ENCODE assay signal across 1 cellular context in genomic region chr17:38702166-38702899, GRCh38.
A peak's percentile ranks its signal among the peaks of the same experiment; 100 is the strongest.
TF ChIP-seq lines count a peak whose summit lies in the region.

No MANE protein-coding gene starts in this region.

TF ChIP-seq in HepG2, 621 proteins besides CTCF, POLR2A, EP300 and RAD21 (continued from another document and continues in another):
- TF ChIP-seq HBP1 (CRISPR knock-in tag; IDR thresholded peaks at IDR 0.05; ENCODE audit: low read depth) (peak; percentile 40; the same call in 1 of the 2 replicates), ZNF296 (CRISPR knock-in tag; conservative IDR thresholded peaks at IDR 0.05) (peak; percentile 81), JUND (CRISPR knock-in tag; IDR thresholded peaks at IDR 0.05) (0 out of 2 replicates have a peak, but pooled peaks have one; percentile 47), CEBPG (CRISPR knock-in tag; IDR thresholded peaks at IDR 0.05) (0 out of 2 replicates have a peak, but pooled peaks have one; percentile 14), PTBP1 (IDR thresholded peaks at IDR 0.05; ENCODE audit: low read depth, low read length, poor library complexity, severe bottlenecking) (no peak), SALL1 (CRISPR knock-in tag; IDR thresholded peaks at IDR 0.05) (peak; percentile 86), ZSCAN29 (CRISPR knock-in tag; conservative IDR thresholded peaks at IDR 0.05) (no peak), FOXM1 (CRISPR knock-in tag; IDR thresholded peaks at IDR 0.05) (no peak; the same call in 1 of the 2 replicates), ZNF615 (CRISPR knock-in tag; IDR thresholded peaks at IDR 0.05; ENCODE audit: borderline replicate concordance) (0 out of 2 replicates have a peak, but pooled peaks have one; percentile 61), MATR3 (CRISPR knock-in tag; IDR thresholded peaks at IDR 0.05) (no peak), ZBTB40 (IDR thresholded peaks at IDR 0.05) (no peak), ZBTB40 (CRISPR knock-in tag; IDR thresholded peaks at IDR 0.05) (peak; percentile 62), ZNF629 (CRISPR knock-in tag; conservative IDR thresholded peaks at IDR 0.05) (no peak; the same call in 1 of the 2 replicates), ZNF558 (CRISPR knock-in tag; IDR thresholded peaks at IDR 0.05; ENCODE audit: borderline replicate concordance) (peak; percentile 32; the same call in 1 of the 2 replicates), ONECUT2 (CRISPR knock-in tag; IDR thresholded peaks at IDR 0.05) (peak; percentile 42; the same call in 1 of the 2 replicates), PCBP2 (optimal IDR thresholded peaks at IDR 0.05; ENCODE audit: low read depth, low read length, poor library complexity, severe bottlenecking) (no peak), TCF12 (IDR thresholded peaks at IDR 0.05) (no peak), TCF12 (CRISPR knock-in tag; IDR thresholded peaks at IDR 0.05) (peak; percentile 85), KLF11 (CRISPR knock-in tag; IDR thresholded peaks at IDR 0.05) (no peak; the same call in 1 of the 2 replicates), GFI1 (CRISPR knock-in tag; IDR thresholded peaks at IDR 0.05; ENCODE audit: borderline replicate concordance) (peak; percentile 58; the same call in 1 of the 2 replicates), FOXK2 (IDR thresholded peaks at IDR 0.05) (no peak), MEIS2 (CRISPR knock-in tag; IDR thresholded peaks at IDR 0.05) (peak; percentile 25; the same call in 1 of the 2 replicates), NCOA2 (CRISPR knock-in tag; IDR thresholded peaks at IDR 0.05) (peak; percentile 80), BRCA1 (CRISPR knock-in tag; IDR thresholded peaks at IDR 0.05) (0 out of 2 replicates have a peak, but pooled peaks have one; percentile 5), PRMT3 (CRISPR knock-in tag; IDR thresholded peaks at IDR 0.05; ENCODE audit: borderline replicate concordance, low read depth) (no peak), ZNF775 (CRISPR knock-in tag; IDR thresholded peaks at IDR 0.05; ENCODE audit: borderline replicate concordance) (no peak), ZSCAN21 (CRISPR knock-in tag; IDR thresholded peaks at IDR 0.05; ENCODE audit: borderline replicate concordance) (peak; percentile 78), ZNF354B (CRISPR knock-in tag; IDR thresholded peaks at IDR 0.05) (no peak), AKAP8 (CRISPR knock-in tag; IDR thresholded peaks at IDR 0.05) (peak; percentile 95), ZNF224 (CRISPR knock-in tag; IDR thresholded peaks at IDR 0.05) (0 out of 2 replicates have a peak, but pooled peaks have one; percentile 30), ZNF275 (CRISPR knock-in tag; IDR thresholded peaks at IDR 0.05; ENCODE audit: borderline replicate concordance) (peak; percentile 80; the same call in 1 of the 2 replicates), KLF16 (CRISPR knock-in tag; IDR thresholded peaks at IDR 0.05) (peak; percentile 65 to 87; a peak in 2 of 4 replicates), ARNTL (CRISPR knock-in tag; IDR thresholded peaks at IDR 0.05) (peak; percentile 3), SOX13 (IDR thresholded peaks at IDR 0.05) (peak; percentile 38; the same call in 1 of the 2 replicates), SOX13 (CRISPR knock-in tag; conservative IDR thresholded peaks at IDR 0.05 in 1 of 2, IDR thresholded peaks at IDR 0.05 in 1 of 2) (peak; percentile 26 to 48; a peak in 2 of 4 replicates), MED8 (CRISPR knock-in tag; IDR thresholded peaks at IDR 0.05; ENCODE audit: insufficient replicate concordance) (peak; percentile 98), ZNF335 (CRISPR knock-in tag; IDR thresholded peaks at IDR 0.05) (no peak), ZNF563 (CRISPR knock-in tag; IDR thresholded peaks at IDR 0.05) (peak; percentile 71), ZNF883 (CRISPR knock-in tag; IDR thresholded peaks at IDR 0.05; ENCODE audit: not compliant biosample characterization) (peak; percentile 68)
- TF ChIP-seq, protein P1, sequence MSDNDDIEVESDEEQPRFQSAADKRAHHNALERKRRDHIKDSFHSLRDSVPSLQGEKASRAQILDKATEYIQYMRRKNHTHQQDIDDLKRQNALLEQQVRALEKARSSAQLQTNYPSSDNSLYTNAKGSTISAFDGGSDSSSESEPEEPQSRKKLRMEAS (IDR thresholded peaks at IDR 0.05), result peak; percentile 97
- TF ChIP-seq, protein P2, sequence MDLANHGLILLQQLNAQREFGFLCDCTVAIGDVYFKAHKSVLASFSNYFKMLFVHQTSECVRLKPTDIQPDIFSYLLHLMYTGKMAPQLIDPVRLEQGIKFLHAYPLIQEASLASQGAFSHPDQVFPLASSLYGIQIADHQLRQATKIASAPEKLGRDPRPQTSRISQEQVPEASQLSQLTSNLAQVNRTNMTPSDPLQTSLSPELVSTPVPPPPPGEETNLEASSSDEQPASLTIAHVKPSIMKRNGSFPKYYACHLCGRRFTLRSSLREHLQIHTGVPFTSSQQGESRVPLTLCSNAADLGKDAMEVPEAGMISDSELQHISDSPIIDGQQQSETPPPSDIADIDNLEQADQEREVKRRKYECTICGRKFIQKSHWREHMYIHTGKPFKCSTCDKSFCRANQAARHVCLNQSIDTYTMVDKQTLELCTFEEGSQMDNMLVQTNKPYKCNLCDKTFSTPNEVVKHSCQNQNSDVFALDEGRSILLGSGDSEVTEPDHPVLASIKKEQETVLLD (CRISPR knock-in tag; IDR thresholded peaks at IDR 0.05; ENCODE audit: low read depth), result peak; percentile 97
- TF ChIP-seq, protein P3, sequence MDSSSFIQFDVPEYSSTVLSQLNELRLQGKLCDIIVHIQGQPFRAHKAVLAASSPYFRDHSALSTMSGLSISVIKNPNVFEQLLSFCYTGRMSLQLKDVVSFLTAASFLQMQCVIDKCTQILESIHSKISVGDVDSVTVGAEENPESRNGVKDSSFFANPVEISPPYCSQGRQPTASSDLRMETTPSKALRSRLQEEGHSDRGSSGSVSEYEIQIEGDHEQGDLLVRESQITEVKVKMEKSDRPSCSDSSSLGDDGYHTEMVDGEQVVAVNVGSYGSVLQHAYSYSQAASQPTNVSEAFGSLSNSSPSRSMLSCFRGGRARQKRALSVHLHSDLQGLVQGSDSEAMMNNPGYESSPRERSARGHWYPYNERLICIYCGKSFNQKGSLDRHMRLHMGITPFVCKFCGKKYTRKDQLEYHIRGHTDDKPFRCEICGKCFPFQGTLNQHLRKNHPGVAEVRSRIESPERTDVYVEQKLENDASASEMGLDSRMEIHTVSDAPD (CRISPR knock-in tag; IDR thresholded peaks at IDR 0.05), result no peak
- TF ChIP-seq, protein P4, sequence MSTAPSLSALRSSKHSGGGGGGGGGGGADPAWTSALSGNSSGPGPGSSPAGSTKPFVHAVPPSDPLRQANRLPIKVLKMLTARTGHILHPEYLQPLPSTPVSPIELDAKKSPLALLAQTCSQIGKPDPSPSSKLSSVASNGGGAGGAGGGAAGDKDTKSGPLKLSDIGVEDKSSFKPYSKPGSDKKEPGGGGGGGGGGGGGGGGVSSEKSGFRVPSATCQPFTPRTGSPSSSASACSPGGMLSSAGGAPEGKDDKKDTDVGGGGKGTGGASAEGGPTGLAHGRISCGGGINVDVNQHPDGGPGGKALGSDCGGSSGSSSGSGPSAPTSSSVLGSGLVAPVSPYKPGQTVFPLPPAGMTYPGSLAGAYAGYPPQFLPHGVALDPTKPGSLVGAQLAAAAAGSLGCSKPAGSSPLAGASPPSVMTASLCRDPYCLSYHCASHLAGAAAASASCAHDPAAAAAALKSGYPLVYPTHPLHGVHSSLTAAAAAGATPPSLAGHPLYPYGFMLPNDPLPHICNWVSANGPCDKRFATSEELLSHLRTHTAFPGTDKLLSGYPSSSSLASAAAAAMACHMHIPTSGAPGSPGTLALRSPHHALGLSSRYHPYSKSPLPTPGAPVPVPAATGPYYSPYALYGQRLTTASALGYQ (CRISPR knock-in tag; IDR thresholded peaks at IDR 0.05), result no peak
- TF ChIP-seq, protein P5, sequence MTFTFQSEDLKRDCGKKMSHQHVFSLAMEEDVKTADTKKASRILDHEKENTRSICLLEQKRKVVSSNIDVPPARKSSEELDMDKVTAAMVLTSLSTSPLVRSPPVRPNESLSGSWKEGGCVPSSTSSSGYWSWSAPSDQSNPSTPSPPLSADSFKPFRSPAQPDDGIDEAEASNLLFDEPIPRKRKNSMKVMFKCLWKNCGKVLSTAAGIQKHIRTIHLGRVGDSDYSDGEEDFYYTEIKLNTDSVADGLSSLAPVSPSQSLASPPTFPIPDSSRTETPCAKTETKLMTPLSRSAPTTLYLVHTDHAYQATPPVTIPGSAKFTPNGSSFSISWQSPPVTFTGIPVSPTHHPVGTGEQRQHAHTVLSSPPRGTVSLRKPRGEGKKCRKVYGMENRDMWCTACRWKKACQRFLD (CRISPR knock-in tag; IDR thresholded peaks at IDR 0.05; ENCODE audit: borderline replicate concordance), result no peak
- TF ChIP-seq, protein P6, sequence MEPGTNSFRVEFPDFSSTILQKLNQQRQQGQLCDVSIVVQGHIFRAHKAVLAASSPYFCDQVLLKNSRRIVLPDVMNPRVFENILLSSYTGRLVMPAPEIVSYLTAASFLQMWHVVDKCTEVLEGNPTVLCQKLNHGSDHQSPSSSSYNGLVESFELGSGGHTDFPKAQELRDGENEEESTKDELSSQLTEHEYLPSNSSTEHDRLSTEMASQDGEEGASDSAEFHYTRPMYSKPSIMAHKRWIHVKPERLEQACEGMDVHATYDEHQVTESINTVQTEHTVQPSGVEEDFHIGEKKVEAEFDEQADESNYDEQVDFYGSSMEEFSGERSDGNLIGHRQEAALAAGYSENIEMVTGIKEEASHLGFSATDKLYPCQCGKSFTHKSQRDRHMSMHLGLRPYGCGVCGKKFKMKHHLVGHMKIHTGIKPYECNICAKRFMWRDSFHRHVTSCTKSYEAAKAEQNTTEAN (CRISPR knock-in tag; conservative IDR thresholded peaks at IDR 0.05), result peak; percentile 85; the same call in 1 of the 2 replicates
